Comparison of ENCODE assay signal across 23 cellular contexts in genomic region chr2:235893129-235893698, GRCh38.
DNase-seq lines count a peak whose midpoint lies in the region; ATAC-seq, FAIRE-seq and TF ChIP-seq lines count a peak whose summit lies in the region.
"Had no signal": no experiment of that assay in that cellular context is flagged by ENCODE, and none has a peak within 500 bp of the region (broad histone marks: within the 10 kb centered on the region; RNA-seq: fewer than 3 reads in every experiment).

No MANE protein-coding gene starts in this region.

- no peaks in the 10 kb centered on the region for H3K27me3 Mint-ChIP-seq in H9 (ENCODE audit: low read depth)
- H3K27me3 Mint-ChIP-seq: CD4-positive, alpha-beta memory T cell had no signal

- no peak for FAIRE-seq in K562 (lab: Jason Lieb, UNC)
- no peak for FAIRE-seq in urothelium cell line (lab: Jason Lieb, UNC)
- FAIRE-seq: G401.6 had no signal

- H3K9me3 ChIP-seq in H9 (ENCODE audit: control insufficient read depth, low read depth, low read length) (no peaks in the 10 kb centered on the region), K562 (replicated peaks; ENCODE audit: control insufficient read depth, insufficient read depth, low read depth, low read length) (no peaks in the 10 kb centered on the region), mesenchymal stem cell (ENCODE audit: control insufficient read depth, low read length) (peaks cover 7% of the 10 kb centered on the region), trophoblast cell (ENCODE audit: insufficient read depth, low read depth, low read length) (peaks cover 8% of the 10 kb centered on the region), tibial artery (no peaks in the 10 kb centered on the region)
- H3K9me3 ChIP-seq: MG63, SJSA1 had no signal

- H3T11ph ChIP-seq in H9 (ENCODE audit: low read length) = no peak overlapping the region

- H3K27me3 ChIP-seq in H9 (ENCODE audit: insufficient read depth, low read length) (no peaks in the 10 kb centered on the region), K562 (ENCODE audit: control insufficient read depth in 2 of 2, insufficient read depth in 2 of 2, low read length in 2 of 2) (no peaks in the 10 kb centered on the region), mesenchymal stem cell (ENCODE audit: control insufficient read depth in 1 of 2, insufficient read depth in 1 of 2, low read length in 2 of 2) (no peaks in the 10 kb centered on the region), trophoblast cell (ENCODE audit: insufficient read depth, low read length) (no peaks in the 10 kb centered on the region), tibial artery (no peaks in the 10 kb centered on the region)
- H3K27me3 ChIP-seq: MG63, SJSA1 had no signal

- no TSS peak for BruUV-seq in K562 (replicated peaks; lab: Mats Ljungman, UMichigan)

- H4K5ac ChIP-seq in H9 (ENCODE audit: insufficient read length, low read depth, low read length) = peak overlapping the region; percentile 8

- H2BK5ac ChIP-seq in H9 (ENCODE audit: insufficient read length, low read length) (no peak overlapping the region), mesenchymal stem cell (ENCODE audit: low read depth, low read length, poor library complexity, severe bottlenecking) (no peak overlapping the region), trophoblast cell (ENCODE audit: low read depth, low read length, poor library complexity) (no peak overlapping the region)

- no peak for TF ChIP-seq POLR2A in K562 (conservative IDR thresholded peaks at IDR 0.05)

- H3K4me3 ChIP-seq in K562 = no peak overlapping the region
- peak overlapping the region in 1 of 2 experiments; percentile 5 for H3K4me3 ChIP-seq in mesenchymal stem cell (ENCODE audit: insufficient read depth in 1 of 2, low read depth in 1 of 2, low read length in 2 of 2)
- no peak overlapping the region for H3K4me3 ChIP-seq in trophoblast cell (ENCODE audit: low read depth, low read length)
- no peak overlapping the region for H3K4me3 ChIP-seq in tibial artery
- H3K4me3 ChIP-seq: MG63, PC-9, SJSA1 had no signal

- no peaks in the 10 kb centered on the region for H3K9me3 Mint-ChIP-seq in H9

- TF ChIP-seq CTCF in H9 (conservative IDR thresholded peaks at IDR 0.05) (no peak), K562 (IDR thresholded peaks at IDR 0.05 in 2 of 3, conservative IDR thresholded peaks at IDR 0.05 in 1 of 3; ENCODE audit: insufficient read depth in 2 of 3, low read depth in 1 of 3, low read length in 3 of 3) (no peak), tibial artery (IDR thresholded peaks at IDR 0.05) (no peak)

- H2AFZ ChIP-seq in H9 (ENCODE audit: low read length) (no peak overlapping the region), K562 (ENCODE audit: low read depth, low read length) (no peak overlapping the region), mesenchymal stem cell (ENCODE audit: low read depth, low read length) (no peak overlapping the region), trophoblast cell (ENCODE audit: insufficient read depth, low read length, poor library complexity) (no peak overlapping the region)
- H2AFZ ChIP-seq: PC-9 had no signal

- no peak overlapping the region for H3K4me3 Mint-ChIP-seq in H9
- H3K4me3 Mint-ChIP-seq: CD4-positive, alpha-beta memory T cell had no signal

- H3K27ac Mint-ChIP-seq in H9 = peak overlapping the region in 1 of 3 experiments; percentile 5; a peak in 2 of 7 replicates
- H3K27ac Mint-ChIP-seq: CD4-positive, alpha-beta memory T cell had no signal

- no peaks in the 10 kb centered on the region for H3K4me1 Mint-ChIP-seq in H9
- H3K4me1 Mint-ChIP-seq: CD4-positive, alpha-beta memory T cell had no signal

- H2AK5ac ChIP-seq in H9 (ENCODE audit: insufficient read length, low read length) (no peak overlapping the region), mesenchymal stem cell (ENCODE audit: low read length, severe bottlenecking) (no peak overlapping the region), trophoblast cell (ENCODE audit: low read length) (no peak overlapping the region)

- H3K18ac ChIP-seq in H9 (ENCODE audit: insufficient read length, low read depth, low read length) (no peak overlapping the region), mesenchymal stem cell (ENCODE audit: low read depth in 1 of 2, low read length in 2 of 2) (no peak overlapping the region), trophoblast cell (ENCODE audit: low read length) (no peak overlapping the region)

- no peak overlapping the region for H3K56ac ChIP-seq in H9 (ENCODE audit: insufficient read length, low read depth, low read length)

- H3K23me2 ChIP-seq in H9 (ENCODE audit: insufficient read length, low read depth, low read length, poor library complexity, severe bottlenecking) = no peaks in the 10 kb centered on the region

- CTCF ChIA-PET in K562 (lab: Yijun Ruan, JAX; ENCODE audit: low intra/inter-chr PET ratio) = no interaction called here

- no peak overlapping the region for H4K12ac ChIP-seq in trophoblast cell (ENCODE audit: low read depth, low read length)

- H4K20me1 ChIP-seq in H9 (ENCODE audit: control insufficient read depth, insufficient read depth, insufficient read length) (peaks cover 3% of the 10 kb centered on the region), K562 (replicated peaks; ENCODE audit: control insufficient read depth, insufficient read depth, low read length) (no peaks in the 10 kb centered on the region)

- H4K8ac ChIP-seq in H9 (replicated peaks; ENCODE audit: insufficient read length, low read depth, low read length) (no peak overlapping the region), mesenchymal stem cell (ENCODE audit: low read length) (no peak overlapping the region), trophoblast cell (ENCODE audit: low read depth, low read length) (no peak overlapping the region)

- no peak overlapping the region for H3K9ac ChIP-seq in H9 (ENCODE audit: extremely low read depth, insufficient read length, low read length)
- H3K9ac ChIP-seq in K562 (ENCODE audit: insufficient read depth in 1 of 2, low read depth in 2 of 2, low read length in 2 of 2) = no peak overlapping the region; a peak in 1 of 4 replicates
- no peak overlapping the region for H3K9ac ChIP-seq in mesenchymal stem cell (ENCODE audit: low read length)
- peak overlapping the region; percentile 33 for H3K9ac ChIP-seq in trophoblast cell (ENCODE audit: low read length)

- WGBS in H9 (ENCODE audit: extremely low coverage, insufficient read length, low lambda C conversion rate) = no CpG with 5 or more reads among the region's 27 CpGs
- WGBS in K562 (ENCODE audit: insufficient coverage, low coverage, missing lambda C conversion rate) = 95% methylated on average over 17 of the region's 27 CpGs
- over 99% methylated on average over 27 of the region's 27 CpGs for WGBS in mesenchymal stem cell
- no CpG with 5 or more reads among the region's 27 CpGs for WGBS in trophoblast cell (ENCODE audit: extremely low coverage, insufficient coverage, insufficient read length)

- H4K91ac ChIP-seq in H9 (ENCODE audit: insufficient read length, low read depth, low read length) (no peak overlapping the region), mesenchymal stem cell (ENCODE audit: low read length) (peak overlapping the region; percentile 5), trophoblast cell (ENCODE audit: low read depth, low read length) (no peak overlapping the region)

- intact Hi-C loops in K562 (cut with micrococcal nuclease) (no loop called here), tibial artery (cut with DNase I; ENCODE audit: low total_unique reads) (no loop called here)

- H2BK20ac ChIP-seq in H9 (ENCODE audit: low read depth, low read length, poor library complexity, severe bottlenecking) = no peak overlapping the region

- H3K27ac ChIP-seq in H9 (ENCODE audit: insufficient read length, low read depth, low read length) (no peak overlapping the region), K562 (ENCODE audit: extremely low read depth, low read depth, low read length) (no peak overlapping the region), mesenchymal stem cell (ENCODE audit: low read length, poor library complexity, severe bottlenecking) (no peak overlapping the region), trophoblast cell (ENCODE audit: low read depth, low read length) (no peak overlapping the region), tibial artery (no peak overlapping the region)
- H3K27ac ChIP-seq: HL-60, PC-9, SJSA1 had no signal

- in situ Hi-C loops in K562 (cut with MboI) = no loop called here

- H3K79me1 ChIP-seq in H9 (ENCODE audit: insufficient read depth, low read depth, low read length, poor library complexity, severe bottlenecking) (no peaks in the 10 kb centered on the region), mesenchymal stem cell (replicated peaks; ENCODE audit: low read length, poor library complexity, severe bottlenecking) (no peaks in the 10 kb centered on the region), trophoblast cell (ENCODE audit: low read length) (no peaks in the 10 kb centered on the region)

- TF ChIP-seq EP300 in K562 (IDR thresholded peaks at IDR 0.05; ENCODE audit: low read length) = no peak

- H3K4me2 ChIP-seq in H9 (ENCODE audit: insufficient read depth, insufficient read length, low read length) (no peak overlapping the region), K562 (ENCODE audit: insufficient read depth, low read length) (no peak overlapping the region), mesenchymal stem cell (ENCODE audit: low read length, poor library complexity, severe bottlenecking) (no peak overlapping the region), trophoblast cell (ENCODE audit: low read length) (no peak overlapping the region)
- H3K4me2 ChIP-seq: PC-9 had no signal

- no peaks in the 10 kb centered on the region for H3K4me1 ChIP-seq in H9 (ENCODE audit: insufficient read depth, low read length)
- H3K4me1 ChIP-seq in K562 (replicated peaks in 1 of 2; ENCODE audit: control insufficient read depth in 2 of 2, insufficient read depth in 2 of 2, low read length in 2 of 2) = peaks cover 0 to 5% of the 10 kb centered on the region in 2 experiments; a peak in 1 of 5 replicates
- peaks cover 3% of the 10 kb centered on the region for H3K4me1 ChIP-seq in mesenchymal stem cell (ENCODE audit: control insufficient read depth, insufficient read depth, low read depth, low read length)
- H3K4me1 ChIP-seq in trophoblast cell (ENCODE audit: control insufficient read depth in 1 of 2, insufficient read depth in 2 of 2, low read length in 2 of 2) = no peaks in the 10 kb centered on the region
- H3K4me1 ChIP-seq in tibial artery = no peaks in the 10 kb centered on the region
- H3K4me1 ChIP-seq: SJSA1 had no signal

- H2BK15ac ChIP-seq in H9 (ENCODE audit: low read depth, low read length) (no peak overlapping the region), mesenchymal stem cell (ENCODE audit: low read depth, poor library complexity, severe bottlenecking) (no peak overlapping the region)

- no peaks in the 10 kb centered on the region for H3K9me1 ChIP-seq in K562 (ENCODE audit: control insufficient read depth, insufficient read depth, low read length)

- no peak overlapping the region for H3K14ac ChIP-seq in H9 (ENCODE audit: insufficient read depth, low read length)
- H3K14ac ChIP-seq in mesenchymal stem cell (ENCODE audit: low read length in 2 of 2) = no peak overlapping the region
- H3K14ac ChIP-seq in trophoblast cell (ENCODE audit: low read length) = no peak overlapping the region

- H3K36me3 ChIP-seq in K562 (ENCODE audit: control insufficient read depth, insufficient read depth, low read length) (peaks cover 8% of the 10 kb centered on the region; the same call in 2 of the 3 replicates), mesenchymal stem cell (ENCODE audit: control insufficient read depth in 1 of 2, insufficient read depth in 2 of 2, low read depth in 1 of 2, low read length in 2 of 2) (peaks cover 17 to 59% of the 10 kb centered on the region in 2 experiments), trophoblast cell (ENCODE audit: control insufficient read depth in 1 of 2, insufficient read depth in 2 of 2, low read length in 2 of 2) (peaks cover 0 to 2% of the 10 kb centered on the region in 2 experiments), tibial artery (peaks cover 0 to 32% (median 0%) of the 10 kb centered on the region in 3 donors)
- H3K36me3 ChIP-seq: MG63 had no signal

- H3K23ac ChIP-seq in H9 (ENCODE audit: insufficient read length, low read depth, low read length) = no peak overlapping the region
- no peak overlapping the region for H3K23ac ChIP-seq in mesenchymal stem cell (ENCODE audit: low read length in 2 of 2)
- no peak overlapping the region for H3K23ac ChIP-seq in trophoblast cell (ENCODE audit: low read length)

- no peak for ATAC-seq in K562

- H3K79me2 ChIP-seq in H9 (ENCODE audit: insufficient read depth, low read length) (no peaks in the 10 kb centered on the region), K562 (ENCODE audit: control insufficient read depth, insufficient read depth, low read length) (no peaks in the 10 kb centered on the region), trophoblast cell (ENCODE audit: control insufficient read depth, insufficient read depth, low read length, poor library complexity) (no peaks in the 10 kb centered on the region)

- POLR2A ChIA-PET in K562 (lab: Yijun Ruan, JAX) = no interaction called here

- H3K36me3 Mint-ChIP-seq in H9 (ENCODE audit: insufficient read depth in 1 of 3, low read depth in 3 of 3) = peaks cover 6 to 16% (median 14%) of the 10 kb centered on the region in 3 experiments
- H3K36me3 Mint-ChIP-seq: CD4-positive, alpha-beta memory T cell had no signal

- no peak for DNase-seq in H9
- DNase-seq in K562 (ENCODE audit: extremely low read depth in 1 of 4, low spot score in 3 of 4) = no peak
- DNase-seq in mesenchymal stem cell = no peak
- DNase-seq in trophoblast cell = no peak
- DNase-seq in tibial artery = no peak
- DNase-seq in occipital lobe (lab: John Stamatoyannopoulos, UW) = no peak
- DNase-seq in urothelium cell line (ENCODE audit: low spot score) = no peak
- DNase-seq in NCI-H526 treated with DMSO at 0.1 percent for 48 hours (lab: John Stamatoyannopoulos, UW) = no peak
- DNase-seq: C1 segment of cervical spinal cord; CD4-positive, alpha-beta memory T cell; COR-L47; GOT3; HCEC 1CT; KBM-7; MG63; NCI-H2029; NCI-H446 treated with DMSO at 0.1 percent for 48 hours; NCI-H526; PC-9; Right ventricle myocardium superior had no signal

- no peak overlapping the region for H2BK120ac ChIP-seq in H9 (ENCODE audit: low read depth, low read length, poor library complexity, severe bottlenecking)
- no peak overlapping the region for H2BK120ac ChIP-seq in mesenchymal stem cell (ENCODE audit: low read depth, low read length)
- H2BK120ac ChIP-seq in trophoblast cell (ENCODE audit: insufficient read depth, low read length, poor library complexity) = no peak overlapping the region

- no peak overlapping the region for H3K4ac ChIP-seq in H9 (ENCODE audit: low read depth, low read length)
- no peak overlapping the region for H3K4ac ChIP-seq in mesenchymal stem cell (ENCODE audit: low read depth in 1 of 2, low read length in 2 of 2)
- H3K4ac ChIP-seq in trophoblast cell (ENCODE audit: low read depth, low read length) = no peak overlapping the region

- TF ChIP-seq RAD21 in K562 (CRISPR knock-in tag; conservative IDR thresholded peaks at IDR 0.05 in 1 of 2, IDR thresholded peaks at IDR 0.05 in 1 of 2) = no peak

- no peak overlapping the region for H2BK12ac ChIP-seq in H9 (ENCODE audit: insufficient read length, low read depth, low read length)
- no peak overlapping the region for H2BK12ac ChIP-seq in mesenchymal stem cell (ENCODE audit: low read length in 2 of 2)
- H2BK12ac ChIP-seq in trophoblast cell (ENCODE audit: low read length) = no peak overlapping the region
